ENCODE assay signal across 24 cellular contexts in the genomic region with DNA sequence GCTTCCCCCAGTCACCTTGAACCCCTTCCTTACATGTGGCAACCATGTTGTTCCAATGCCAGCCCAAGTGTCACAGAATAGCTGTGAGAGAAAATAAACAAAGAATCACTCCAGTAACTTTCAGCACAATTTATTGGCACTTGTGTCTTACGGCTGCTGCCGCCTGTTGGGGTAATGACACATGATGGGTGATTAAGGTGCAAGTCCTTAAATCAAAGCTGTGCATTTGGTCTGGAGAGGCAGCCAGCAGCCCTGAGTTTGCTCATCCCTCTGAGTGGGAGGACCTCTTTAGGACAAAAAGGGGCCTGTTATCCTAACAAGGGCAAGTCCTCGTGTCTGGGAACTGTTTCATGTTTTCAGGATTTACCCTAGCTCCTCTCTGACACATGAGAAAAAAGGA.
"Had no signal": no experiment of that assay in that cellular context is flagged by ENCODE, and none has a peak within 500 bp of the region (broad histone marks: within the 10 kb centered on the region; RNA-seq: fewer than 3 reads in every experiment).

No MANE protein-coding gene starts in this region.

- DNase-seq: activated CD4-positive, alpha-beta memory T cell treated with anti-CD3 and anti-CD28 coated beads, Interleukin-2, amount 10 ng/mL, durations not matched to agents 7 days and 5 days; activated CD4-positive, alpha-beta T cell treated with anti-CD3 and anti-CD28 coated beads for 36 hours; activated CD4-positive, alpha-beta T cell treated with anti-CD3 and anti-CD28 coated beads, Interleukin-2, amount 50 U/mL, for 1 hour; activated gamma-delta T cell; activated naive CD4-positive, alpha-beta T cell treated with anti-CD3 and anti-CD28 coated beads for 36 hours; activated T-cell treated with anti-CD3 and anti-CD28 coated beads for 4 hours; activated T-cell treated with anti-CD3 and anti-CD28 coated beads, Interleukin-2, amount 50 U/mL, for 48 hours; brain microvascular endothelial cell; cerebellar nuclear complex; Karpas-422; MM.1S; NCI-H187 treated with DMSO at 0.1 percent for 48 hours; NCI-H2081 treated with DMSO at 0.1 percent for 48 hours; NCI-H446 treated with DMSO at 0.1 percent for 48 hours; NCI-H524 treated with DMSO at 0.1 percent for 48 hours; NCI-H82; T-cell; T-helper 2 cell; T1000; WERI-Rb-1 had no signal

- FAIRE-seq: K562, TTC549 had no signal

- ATAC-seq: activated CD4-positive, alpha-beta T cell treated with anti-CD3 and anti-CD28 coated beads for 36 hours; activated T-helper 17 cell treated with anti-CD3 and anti-CD28 coated beads, Interleukin-2, amount 50 U/mL, for 72 hours; K562; Right ventricle myocardium inferior; T-cell had no signal
